29 cellular contexts compared by ENCODE assay signal in genomic region chr2:42244520-42244919, GRCh38.
A peak's percentile ranks its signal among the peaks of the same experiment; 100 is the strongest.
DNase-seq lines count a peak whose midpoint lies in the region; ATAC-seq and TF ChIP-seq lines count a peak whose summit lies in the region.
"Had no signal": no experiment of that assay in that cellular context is flagged by ENCODE, and none has a peak within 500 bp of the region (broad histone marks: within the 10 kb centered on the region; RNA-seq: fewer than 3 reads in every experiment).

No MANE protein-coding gene starts in this region.

- H3K27ac ChIP-seq in HEK293 (ENCODE audit: extremely low read depth, low read depth, low read length), result no peak overlapping the region
- H3K27ac ChIP-seq: brain microvascular endothelial cell, dorsolateral prefrontal cortex, heart right ventricle, neural progenitor cell, testis had no signal

- H3K27ac Mint-ChIP-seq in activated naive CD4-positive, alpha-beta T cell treated with anti-CD3 and anti-CD28 coated beads, Interleukin-2, amount 50 U/mL, for 24 hours, result peak overlapping the region; percentile 36
- H3K27ac Mint-ChIP-seq in effector memory CD8-positive, alpha-beta T cell, result peak overlapping the region in 1 of 2 donors; percentile 75
- H3K27ac Mint-ChIP-seq in stimulated activated effector memory CD8-positive, alpha-beta T cell treated with anti-CD3 and anti-CD28 coated beads, Interleukin-12 subunit alpha, Interleukin-12 subunit beta, amount 100 ng/mL, for 72 hours, result peak overlapping the region; percentile 9
- H3K27ac Mint-ChIP-seq: activated CD4-positive, alpha-beta T cell treated with anti-CD3 and anti-CD28 coated beads, Interleukin-2, amount 10 ng/mL, durations not matched to agents 24 days and 14 days; neural progenitor cell; stimulated activated naive CD8-positive, alpha-beta T cell treated with anti-CD3 and anti-CD28 coated beads, Interleukin-15, Interleukin-2, amounts not matched to agents 100 ng/mL and 50 ng/mL, for 24 hours had no signal

- TF ChIP-seq CTCF in HEK293 (tag by site-specific recombination; IDR thresholded peaks at IDR 0.05), result no peak

- H3K4me3 ChIP-seq in HEK293 (ENCODE audit: low read depth, low read length), result no peak overlapping the region
- H3K4me3 ChIP-seq: dorsolateral prefrontal cortex, heart right ventricle, neural progenitor cell, testis had no signal

- no peaks in the 10 kb centered on the region for H3K27me3 Mint-ChIP-seq in activated naive CD4-positive, alpha-beta T cell treated with anti-CD3 and anti-CD28 coated beads, Interleukin-2, amount 50 U/mL, for 24 hours
- no peaks in the 10 kb centered on the region for H3K27me3 Mint-ChIP-seq in effector memory CD8-positive, alpha-beta T cell
- H3K27me3 Mint-ChIP-seq: activated CD4-positive, alpha-beta T cell treated with anti-CD3 and anti-CD28 coated beads, Interleukin-2, amount 10 ng/mL, durations not matched to agents 24 days and 14 days; stimulated activated naive CD8-positive, alpha-beta T cell treated with anti-CD3 and anti-CD28 coated beads, Interleukin-15, Interleukin-2, amounts not matched to agents 100 ng/mL and 50 ng/mL, for 24 hours had no signal

- peak; percentile 76 for ATAC-seq in effector memory CD8-positive, alpha-beta T cell (replicated peaks)
- peak; percentile 83 for ATAC-seq in stimulated activated effector memory CD8-positive, alpha-beta T cell treated with anti-CD3 and anti-CD28 coated beads, Interleukin-12 subunit alpha, Interleukin-12 subunit beta, amount 100 ng/mL, for 72 hours
- ATAC-seq in GM21723 (IDR thresholded peaks at IDR 0.05; ENCODE audit: unreplicated experiment), result no peak
- ATAC-seq: heart right ventricle had no signal

- peaks cover 14% of the 10 kb centered on the region for H3K4me1 ChIP-seq in HEK293 (ENCODE audit: control insufficient read depth, insufficient read depth, low read length)

- CTCF ChIA-PET in HEK293 (lab: Yijun Ruan, JAX), result interaction anchor here (4.2 kb wide), 1 partner anchor 149 kb away, joined by 14 read pairs; no protein-coding TSS in a partner anchor

- H3K36me3 Mint-ChIP-seq in activated naive CD4-positive, alpha-beta T cell treated with anti-CD3 and anti-CD28 coated beads, Interleukin-2, amount 50 U/mL, for 24 hours, result peaks cover 15% of the 10 kb centered on the region
- peaks cover 68% of the 10 kb centered on the region for H3K36me3 Mint-ChIP-seq in effector memory CD8-positive, alpha-beta T cell (ENCODE audit: insufficient read depth)
- H3K36me3 Mint-ChIP-seq in stimulated activated effector memory CD8-positive, alpha-beta T cell treated with anti-CD3 and anti-CD28 coated beads, Interleukin-12 subunit alpha, Interleukin-12 subunit beta, amount 100 ng/mL, for 72 hours, result peaks cover 38% of the 10 kb centered on the region

- POLR2A ChIA-PET in HEK293 (lab: Yijun Ruan, JAX), result no interaction called here

- no peak overlapping the region for H3K4me3 Mint-ChIP-seq in activated naive CD4-positive, alpha-beta T cell treated with anti-CD3 and anti-CD28 coated beads, Interleukin-2, amount 50 U/mL, for 24 hours
- peak overlapping the region; percentile 50 to 57 for H3K4me3 Mint-ChIP-seq in effector memory CD8-positive, alpha-beta T cell
- peak overlapping the region; percentile 19 for H3K4me3 Mint-ChIP-seq in stimulated activated effector memory CD8-positive, alpha-beta T cell treated with anti-CD3 and anti-CD28 coated beads, Interleukin-12 subunit alpha, Interleukin-12 subunit beta, amount 100 ng/mL, for 72 hours
- H3K4me3 Mint-ChIP-seq: activated CD4-positive, alpha-beta T cell treated with anti-CD3 and anti-CD28 coated beads, Interleukin-2, amount 10 ng/mL, durations not matched to agents 24 days and 14 days; neural progenitor cell; stimulated activated naive CD8-positive, alpha-beta T cell treated with anti-CD3 and anti-CD28 coated beads, Interleukin-15, Interleukin-2, amounts not matched to agents 100 ng/mL and 50 ng/mL, for 24 hours had no signal

- H3K4me1 Mint-ChIP-seq in activated naive CD4-positive, alpha-beta T cell treated with anti-CD3 and anti-CD28 coated beads, Interleukin-2, amount 50 U/mL, for 24 hours, result peaks cover 73% of the 10 kb centered on the region
- H3K4me1 Mint-ChIP-seq in effector memory CD8-positive, alpha-beta T cell (ENCODE audit: low read depth in 2 of 2), result peaks cover 40 to 62% of the 10 kb centered on the region in 2 donors
- peaks cover 55% of the 10 kb centered on the region for H3K4me1 Mint-ChIP-seq in stimulated activated effector memory CD8-positive, alpha-beta T cell treated with anti-CD3 and anti-CD28 coated beads, Interleukin-12 subunit alpha, Interleukin-12 subunit beta, amount 100 ng/mL, for 72 hours

- DNase-seq in activated naive CD4-positive, alpha-beta T cell treated with anti-CD3 and anti-CD28 coated beads, Interleukin-2, amount 50 U/mL, for 16 hours, result no peak
- DNase-seq in effector memory CD8-positive, alpha-beta T cell, result no peak
- no peak for DNase-seq in stimulated activated effector memory CD8-positive, alpha-beta T cell treated with anti-CD3 and anti-CD28 coated beads, Interleukin-12 subunit alpha, Interleukin-12 subunit beta, amount 100 ng/mL, for 72 hours (ENCODE audit: low spot score in 2 of 2)
- no peak for DNase-seq in epidermal melanocyte (ENCODE audit: insufficient read length, low spot score)
- no peak for DNase-seq in stimulated activated CD4-positive, alpha-beta T cell treated with anti-CD3 and anti-CD28 coated beads, Interleukin-2, amount 100 ng/mL, for 24 hours
- DNase-seq: activated CD4-positive, alpha-beta T cell treated with anti-CD3 and anti-CD28 coated beads, Interleukin-2, amount 10 ng/mL, durations not matched to agents 24 days and 14 days; activated CD8-positive, alpha-beta memory T cell treated with anti-CD3 and anti-CD28 coated beads for 24 hours; activated naive CD4-positive, alpha-beta T cell treated with Interleukin-2 at 50 U/mL for 16 hours; activated T-cell treated with anti-CD3 and anti-CD28 coated beads, Interleukin-2, amount 50 U/mL, for 1 hour; AML-193; amygdala; brain microvascular endothelial cell; dorsolateral prefrontal cortex; EL; H7; heart right ventricle; Karpas-422; NCI-H1436; NCI-H446; NCI-H82; SIG-M5; small intestine; T-helper 9 cell; testis had no signal

- peaks cover 0 to 3% of the 10 kb centered on the region in 2 experiments; a peak in 1 of 3 replicates for H3K36me3 ChIP-seq in HEK293 (ENCODE audit: control insufficient read depth in 2 of 2, insufficient read depth in 1 of 2, low read length in 2 of 2)

- H3K9me3 Mint-ChIP-seq in activated naive CD4-positive, alpha-beta T cell treated with anti-CD3 and anti-CD28 coated beads, Interleukin-2, amount 50 U/mL, for 24 hours, result no peaks in the 10 kb centered on the region
- no peaks in the 10 kb centered on the region for H3K9me3 Mint-ChIP-seq in effector memory CD8-positive, alpha-beta T cell
- H3K9me3 Mint-ChIP-seq in stimulated activated effector memory CD8-positive, alpha-beta T cell treated with anti-CD3 and anti-CD28 coated beads, Interleukin-12 subunit alpha, Interleukin-12 subunit beta, amount 100 ng/mL, for 72 hours, result no peaks in the 10 kb centered on the region
- H3K9me3 Mint-ChIP-seq: activated CD4-positive, alpha-beta T cell treated with anti-CD3 and anti-CD28 coated beads, Interleukin-2, amount 10 ng/mL, durations not matched to agents 24 days and 14 days; neural progenitor cell; stimulated activated naive CD8-positive, alpha-beta T cell treated with anti-CD3 and anti-CD28 coated beads, Interleukin-15, Interleukin-2, amounts not matched to agents 100 ng/mL and 50 ng/mL, for 24 hours had no signal

- no peaks in the 10 kb centered on the region for H3K9me3 ChIP-seq in HEK293 (ENCODE audit: control insufficient read depth, insufficient read depth, low read depth, low read length)
- H3K9me3 ChIP-seq: heart right ventricle, testis had no signal

TF ChIP-seq in HEK293, 187 proteins besides CTCF, POLR2A, EP300 and RAD21 (continues in another document):
- no peak for TF ChIP-seq ZNF2 (tag by site-specific recombination; IDR thresholded peaks at IDR 0.05)
- no peak for TF ChIP-seq ZNF747 (tag by site-specific recombination; IDR thresholded peaks at IDR 0.05)
- TF ChIP-seq ZNF645 (tag by site-specific recombination; IDR thresholded peaks at IDR 0.05), result no peak
- no peak for TF ChIP-seq YY2 (tag by site-specific recombination; IDR thresholded peaks at IDR 0.05)
- TF ChIP-seq OSR2 (tag by site-specific recombination; IDR thresholded peaks at IDR 0.05), result peak; percentile 55; the same call in 1 of the 2 replicates
- peak; percentile 44; the same call in 1 of the 2 replicates for TF ChIP-seq PRDM6 (tag by site-specific recombination; IDR thresholded peaks at IDR 0.05)
- TF ChIP-seq GLIS1 (tag by site-specific recombination; IDR thresholded peaks at IDR 0.05), result no peak
- TF ChIP-seq ZSCAN16 (tag by site-specific recombination; IDR thresholded peaks at IDR 0.05), result no peak
